In the genomic region with DNA sequence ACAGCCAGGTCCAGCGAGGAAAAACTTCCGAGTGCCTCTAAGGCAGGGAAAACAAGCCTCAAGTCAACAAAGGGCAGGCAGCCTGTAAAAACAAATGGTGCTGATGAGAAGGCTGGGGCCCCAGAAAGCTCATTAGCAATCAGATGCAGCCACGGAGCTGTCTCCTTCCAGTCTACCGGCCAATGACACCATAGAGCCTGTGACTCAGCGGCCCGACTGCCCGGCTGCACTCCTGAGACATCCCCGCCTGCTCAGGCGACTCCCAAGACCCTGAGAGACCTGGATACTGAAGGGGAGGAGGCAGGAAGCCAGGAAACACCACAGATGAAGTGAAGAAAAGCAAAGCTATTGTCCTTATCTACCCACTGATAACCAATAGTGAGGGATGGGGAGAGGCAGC, we compare ENCODE assay signal across 1 cellular context.
TF ChIP-seq lines count a peak whose summit lies in the region.

No MANE protein-coding gene starts in this region.

TF ChIP-seq in HepG2, 621 proteins besides CTCF, POLR2A, EP300 and RAD21 (continued from another document):
- TF ChIP-seq, protein P1, sequence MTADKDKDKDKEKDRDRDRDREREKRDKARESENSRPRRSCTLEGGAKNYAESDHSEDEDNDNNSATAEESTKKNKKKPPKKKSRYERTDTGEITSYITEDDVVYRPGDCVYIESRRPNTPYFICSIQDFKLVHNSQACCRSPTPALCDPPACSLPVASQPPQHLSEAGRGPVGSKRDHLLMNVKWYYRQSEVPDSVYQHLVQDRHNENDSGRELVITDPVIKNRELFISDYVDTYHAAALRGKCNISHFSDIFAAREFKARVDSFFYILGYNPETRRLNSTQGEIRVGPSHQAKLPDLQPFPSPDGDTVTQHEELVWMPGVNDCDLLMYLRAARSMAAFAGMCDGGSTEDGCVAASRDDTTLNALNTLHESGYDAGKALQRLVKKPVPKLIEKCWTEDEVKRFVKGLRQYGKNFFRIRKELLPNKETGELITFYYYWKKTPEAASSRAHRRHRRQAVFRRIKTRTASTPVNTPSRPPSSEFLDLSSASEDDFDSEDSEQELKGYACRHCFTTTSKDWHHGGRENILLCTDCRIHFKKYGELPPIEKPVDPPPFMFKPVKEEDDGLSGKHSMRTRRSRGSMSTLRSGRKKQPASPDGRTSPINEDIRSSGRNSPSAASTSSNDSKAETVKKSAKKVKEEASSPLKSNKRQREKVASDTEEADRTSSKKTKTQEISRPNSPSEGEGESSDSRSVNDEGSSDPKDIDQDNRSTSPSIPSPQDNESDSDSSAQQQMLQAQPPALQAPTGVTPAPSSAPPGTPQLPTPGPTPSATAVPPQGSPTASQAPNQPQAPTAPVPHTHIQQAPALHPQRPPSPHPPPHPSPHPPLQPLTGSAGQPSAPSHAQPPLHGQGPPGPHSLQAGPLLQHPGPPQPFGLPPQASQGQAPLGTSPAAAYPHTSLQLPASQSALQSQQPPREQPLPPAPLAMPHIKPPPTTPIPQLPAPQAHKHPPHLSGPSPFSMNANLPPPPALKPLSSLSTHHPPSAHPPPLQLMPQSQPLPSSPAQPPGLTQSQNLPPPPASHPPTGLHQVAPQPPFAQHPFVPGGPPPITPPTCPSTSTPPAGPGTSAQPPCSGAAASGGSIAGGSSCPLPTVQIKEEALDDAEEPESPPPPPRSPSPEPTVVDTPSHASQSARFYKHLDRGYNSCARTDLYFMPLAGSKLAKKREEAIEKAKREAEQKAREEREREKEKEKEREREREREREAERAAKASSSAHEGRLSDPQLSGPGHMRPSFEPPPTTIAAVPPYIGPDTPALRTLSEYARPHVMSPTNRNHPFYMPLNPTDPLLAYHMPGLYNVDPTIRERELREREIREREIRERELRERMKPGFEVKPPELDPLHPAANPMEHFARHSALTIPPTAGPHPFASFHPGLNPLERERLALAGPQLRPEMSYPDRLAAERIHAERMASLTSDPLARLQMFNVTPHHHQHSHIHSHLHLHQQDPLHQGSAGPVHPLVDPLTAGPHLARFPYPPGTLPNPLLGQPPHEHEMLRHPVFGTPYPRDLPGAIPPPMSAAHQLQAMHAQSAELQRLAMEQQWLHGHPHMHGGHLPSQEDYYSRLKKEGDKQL (CRISPR knock-in tag; IDR thresholded peaks at IDR 0.05; ENCODE audit: low read depth) = no peak
- no peak for TF ChIP-seq MIER3 (CRISPR knock-in tag; IDR thresholded peaks at IDR 0.05; ENCODE audit: borderline replicate concordance)
- TF ChIP-seq, protein P2, sequence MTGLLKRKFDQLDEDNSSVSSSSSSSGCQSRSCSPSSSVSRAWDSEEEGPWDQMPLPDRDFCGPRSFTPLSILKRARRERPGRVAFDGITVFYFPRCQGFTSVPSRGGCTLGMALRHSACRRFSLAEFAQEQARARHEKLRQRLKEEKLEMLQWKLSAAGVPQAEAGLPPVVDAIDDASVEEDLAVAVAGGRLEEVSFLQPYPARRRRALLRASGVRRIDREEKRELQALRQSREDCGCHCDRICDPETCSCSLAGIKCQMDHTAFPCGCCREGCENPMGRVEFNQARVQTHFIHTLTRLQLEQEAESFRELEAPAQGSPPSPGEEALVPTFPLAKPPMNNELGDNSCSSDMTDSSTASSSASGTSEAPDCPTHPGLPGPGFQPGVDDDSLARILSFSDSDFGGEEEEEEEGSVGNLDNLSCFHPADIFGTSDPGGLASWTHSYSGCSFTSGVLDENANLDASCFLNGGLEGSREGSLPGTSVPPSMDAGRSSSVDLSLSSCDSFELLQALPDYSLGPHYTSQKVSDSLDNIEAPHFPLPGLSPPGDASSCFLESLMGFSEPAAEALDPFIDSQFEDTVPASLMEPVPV (CRISPR knock-in tag; IDR thresholded peaks at IDR 0.05) = no peak
- no peak for TF ChIP-seq TCF7L2 (IDR thresholded peaks at IDR 0.05; ENCODE audit: low read depth, low read length)
- no peak for TF ChIP-seq RORA (CRISPR knock-in tag; IDR thresholded peaks at IDR 0.05)
- TF ChIP-seq, protein P3, sequence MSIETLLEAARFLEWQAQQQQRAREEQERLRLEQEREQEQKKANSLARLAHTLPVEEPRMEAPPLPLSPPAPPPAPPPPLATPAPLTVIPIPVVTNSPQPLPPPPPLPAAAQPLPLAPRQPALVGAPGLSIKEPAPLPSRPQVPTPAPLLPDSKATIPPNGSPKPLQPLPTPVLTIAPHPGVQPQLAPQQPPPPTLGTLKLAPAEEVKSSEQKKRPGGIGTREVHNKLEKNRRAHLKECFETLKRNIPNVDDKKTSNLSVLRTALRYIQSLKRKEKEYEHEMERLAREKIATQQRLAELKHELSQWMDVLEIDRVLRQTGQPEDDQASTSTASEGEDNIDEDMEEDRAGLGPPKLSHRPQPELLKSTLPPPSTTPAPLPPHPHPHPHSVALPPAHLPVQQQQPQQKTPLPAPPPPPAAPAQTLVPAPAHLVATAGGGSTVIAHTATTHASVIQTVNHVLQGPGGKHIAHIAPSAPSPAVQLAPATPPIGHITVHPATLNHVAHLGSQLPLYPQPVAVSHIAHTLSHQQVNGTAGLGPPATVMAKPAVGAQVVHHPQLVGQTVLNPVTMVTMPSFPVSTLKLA (IDR thresholded peaks at IDR 0.05) = no peak
- TF ChIP-seq MYC (CRISPR knock-in tag; IDR thresholded peaks at IDR 0.05; ENCODE audit: borderline replicate concordance) = no peak
- TF ChIP-seq TCF12 (IDR thresholded peaks at IDR 0.05) = no peak
- no peak for TF ChIP-seq TCF12 (CRISPR knock-in tag; IDR thresholded peaks at IDR 0.05)
- TF ChIP-seq ZNF558 (CRISPR knock-in tag; IDR thresholded peaks at IDR 0.05; ENCODE audit: borderline replicate concordance) = no peak
